In genomic region chr6:108355890-108356289, GRCh38 we compare ENCODE assay signal across 16 cellular contexts.
DNase-seq lines count a peak whose midpoint lies in the region; ATAC-seq and TF ChIP-seq lines count a peak whose summit lies in the region.
"Had no signal": no experiment of that assay in that cellular context is flagged by ENCODE, and none has a peak within 500 bp of the region (broad histone marks: within the 10 kb centered on the region; RNA-seq: fewer than 3 reads in every experiment).

No MANE protein-coding gene starts in this region.

- H3K4me2 ChIP-seq in mesendoderm (ENCODE audit: low read length) = no peak overlapping the region
- H3K4me2 ChIP-seq: BLaER1 treated with 17β-estradiol and CSF1 and Interleukin-3, amounts not matched to agents 10 nM and 100 nM had no signal

- no peak overlapping the region for H2AK5ac ChIP-seq in mesendoderm (ENCODE audit: low read length)

- peak; percentile 40 to 56 for DNase-seq in NCI-H526 (lab: John Stamatoyannopoulos, UW)
- DNase-seq in left lung = no peak
- no peak for DNase-seq in upper lobe of right lung
- DNase-seq in right cardiac atrium = no peak
- no peak for DNase-seq in mesendoderm
- no peak for DNase-seq in globus pallidus (ENCODE audit: low spot score)
- DNase-seq: 8988T; AML-193; Caco-2; Calu3; CD4-positive, alpha-beta T cell; CD8-positive, alpha-beta T cell; DMS79 treated with DMSO at 0.1 percent for 48 hours; GF-D8 had no signal

- H3K36me3 ChIP-seq in left lung = no peaks in the 10 kb centered on the region
- peaks cover 3% of the 10 kb centered on the region for H3K36me3 ChIP-seq in upper lobe of right lung
- no peaks in the 10 kb centered on the region for H3K36me3 ChIP-seq in mesendoderm (ENCODE audit: control insufficient read depth, insufficient read depth, low read length)

- H4K8ac ChIP-seq in mesendoderm (ENCODE audit: low read depth, low read length) = no peak overlapping the region

- H3K79me1 ChIP-seq in mesendoderm (ENCODE audit: low read length) = no peaks in the 10 kb centered on the region

- H3K18ac ChIP-seq in mesendoderm (ENCODE audit: low read length) = no peak overlapping the region

- no peaks in the 10 kb centered on the region for H3K4me1 ChIP-seq in left lung
- H3K4me1 ChIP-seq in upper lobe of right lung = no peaks in the 10 kb centered on the region
- H3K4me1 ChIP-seq in right cardiac atrium (ENCODE audit: control insufficient read depth, insufficient read depth, low read length) = no peaks in the 10 kb centered on the region
- H3K4me1 ChIP-seq in mesendoderm (ENCODE audit: control insufficient read depth, low read depth, low read length) = no peaks in the 10 kb centered on the region

- ATAC-seq in left lung (peak; percentile 67), upper lobe of right lung (peak; percentile 64), right cardiac atrium (no peak)
- ATAC-seq: CD8-positive, alpha-beta T cell had no signal

- no peak overlapping the region for H3K4ac ChIP-seq in mesendoderm (ENCODE audit: low read depth, low read length)

- H3K9me3 ChIP-seq in left lung = no peaks in the 10 kb centered on the region
- no peaks in the 10 kb centered on the region for H3K9me3 ChIP-seq in upper lobe of right lung
- H3K9me3 ChIP-seq in right cardiac atrium (ENCODE audit: control insufficient read depth, low read length) = no peaks in the 10 kb centered on the region
- H3K9me3 ChIP-seq: BLaER1 treated with 17β-estradiol and CSF1 and Interleukin-3, amounts not matched to agents 10 nM and 100 nM; Caco-2 had no signal

- intact Hi-C loops in left lung (cut with DNase I) (no loop called here), upper lobe of right lung (cut with DNase I) (no loop called here), right cardiac atrium (cut with DNase I) (no loop called here)

- no peak overlapping the region for H2BK5ac ChIP-seq in mesendoderm (ENCODE audit: low read length)

- H3K23ac ChIP-seq in mesendoderm (ENCODE audit: low read length) = no peak overlapping the region

- H4K5ac ChIP-seq in mesendoderm (ENCODE audit: low read length) = no peak overlapping the region

- no peak overlapping the region for H3K56ac ChIP-seq in mesendoderm (ENCODE audit: low read length)

- TF ChIP-seq CTCF in left lung (IDR thresholded peaks at IDR 0.05) (no peak), upper lobe of right lung (IDR thresholded peaks at IDR 0.05) (no peak)

- H3K9ac ChIP-seq in mesendoderm (ENCODE audit: low read length) = no peak overlapping the region
- H3K9ac ChIP-seq: BLaER1 treated with 17β-estradiol and CSF1 and Interleukin-3, amounts not matched to agents 10 nM and 100 nM had no signal

- 97% methylated on average over 2 of the region's 2 CpGs for WGBS in right cardiac atrium
- no CpG with 5 or more reads among the region's 2 CpGs for WGBS in mesendoderm (ENCODE audit: extremely low coverage, insufficient coverage, low lambda C conversion rate)

- H3K27ac ChIP-seq in left lung (no peak overlapping the region), upper lobe of right lung (no peak overlapping the region), right cardiac atrium (ENCODE audit: low read length) (no peak overlapping the region), mesendoderm (ENCODE audit: low read depth, low read length) (no peak overlapping the region)
- H3K27ac ChIP-seq: BLaER1 treated with 17β-estradiol and CSF1 and Interleukin-3, amounts not matched to agents 10 nM and 100 nM; C4-2B had no signal

- H3K4me3 ChIP-seq in left lung = no peak overlapping the region
- H3K4me3 ChIP-seq in upper lobe of right lung = no peak overlapping the region
- no peak overlapping the region for H3K4me3 ChIP-seq in right cardiac atrium (ENCODE audit: low read length)
- no peak overlapping the region for H3K4me3 ChIP-seq in mesendoderm (ENCODE audit: low read length)
- H3K4me3 ChIP-seq: BLaER1 treated with 17β-estradiol and CSF1 and Interleukin-3, amounts not matched to agents 10 nM and 100 nM had no signal

- no peaks in the 10 kb centered on the region for H3K79me2 ChIP-seq in mesendoderm (ENCODE audit: control insufficient read depth, insufficient read depth, low read length)

- H3K27me3 ChIP-seq in left lung = no peaks in the 10 kb centered on the region
- H3K27me3 ChIP-seq in upper lobe of right lung = no peaks in the 10 kb centered on the region
- no peaks in the 10 kb centered on the region for H3K27me3 ChIP-seq in right cardiac atrium (ENCODE audit: control insufficient read depth, insufficient read depth)
- H3K27me3 ChIP-seq in mesendoderm (ENCODE audit: insufficient read depth, low read length, poor library complexity) = no peaks in the 10 kb centered on the region
- H3K27me3 ChIP-seq: BLaER1 treated with 17β-estradiol and CSF1 and Interleukin-3, amounts not matched to agents 10 nM and 100 nM had no signal

- no peak overlapping the region for H2BK15ac ChIP-seq in mesendoderm (replicated peaks; ENCODE audit: low read depth)

- no peak overlapping the region for H2BK120ac ChIP-seq in mesendoderm (ENCODE audit: low read depth, low read length)

Comparison
In these comparisons a context has a peak if more than half of its experiments do, and no peak if none do; other contexts are left out.
1. DNase-seq: peak in NCI-H526 (2 of 2); none in left lung (0 of 2), upper lobe of right lung (single experiment), right cardiac atrium (0 of 3), mesendoderm (single experiment) and globus pallidus (single experiment).
2. ATAC-seq: peak in left lung (single experiment) and upper lobe of right lung (single experiment); none in right cardiac atrium (0 of 2).